ENCODE assay signal across 1 cellular context in the genomic region with DNA sequence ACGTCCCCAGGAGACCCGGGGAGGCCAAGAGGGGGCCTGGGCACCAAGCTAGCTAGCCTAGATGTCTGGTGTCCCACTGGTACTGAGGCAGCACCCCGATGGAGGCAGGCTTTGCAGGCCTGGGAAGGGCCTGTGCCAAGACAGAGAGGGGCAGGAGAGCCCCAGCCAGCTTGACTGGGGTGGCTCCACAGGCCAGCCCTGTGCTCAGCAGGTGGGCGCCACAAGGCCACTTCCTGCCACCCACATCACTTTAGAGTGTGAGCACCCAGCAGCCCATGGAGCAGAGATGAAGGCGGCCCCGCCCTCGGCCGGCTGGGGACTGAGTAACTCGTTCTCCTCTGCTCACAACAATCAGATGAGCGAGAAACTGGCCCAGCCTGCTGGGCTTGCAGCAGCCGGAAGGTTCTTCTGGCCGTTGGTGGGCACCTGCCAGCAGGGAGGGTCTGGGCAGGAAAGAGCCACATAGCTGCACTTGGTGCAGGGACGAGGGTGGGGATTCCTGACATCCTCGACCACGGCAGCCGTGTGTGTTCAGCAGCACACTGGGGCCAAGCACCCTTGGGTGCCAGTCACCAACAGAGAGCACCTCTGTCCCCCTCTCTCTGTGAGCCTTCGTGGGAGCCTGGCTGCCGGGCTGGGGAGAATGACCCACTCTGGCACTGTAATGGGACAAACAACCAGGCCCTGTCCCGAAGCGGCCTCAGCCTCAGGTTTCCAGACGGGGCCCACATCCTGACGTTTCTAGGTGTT.
TF ChIP-seq lines count a peak whose summit lies in the region.

No MANE protein-coding gene starts in this region.

TF ChIP-seq in H1, 55 proteins besides CTCF, POLR2A, EP300 and RAD21:
- TF ChIP-seq, protein P1, sequence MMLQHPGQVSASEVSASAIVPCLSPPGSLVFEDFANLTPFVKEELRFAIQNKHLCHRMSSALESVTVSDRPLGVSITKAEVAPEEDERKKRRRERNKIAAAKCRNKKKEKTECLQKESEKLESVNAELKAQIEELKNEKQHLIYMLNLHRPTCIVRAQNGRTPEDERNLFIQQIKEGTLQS (IDR thresholded peaks at IDR 0.05; ENCODE audit: insufficient read depth, low read depth, low read length): no peak
- TF ChIP-seq CHD1 (IDR thresholded peaks at IDR 0.05; ENCODE audit: low read depth, low read length): no peak
- no peak for TF ChIP-seq SIN3A (conservative IDR thresholded peaks at IDR 0.05 in 1 of 2, IDR thresholded peaks at IDR 0.05 in 1 of 2; ENCODE audit: low read depth in 1 of 2, low read length in 2 of 2)
- no peak for TF ChIP-seq BRCA1 (IDR thresholded peaks at IDR 0.05; ENCODE audit: low read depth, low read length)
- no peak for TF ChIP-seq TAF1 (IDR thresholded peaks at IDR 0.05; ENCODE audit: low read depth, low read length)
- no peak for TF ChIP-seq JUND (IDR thresholded peaks at IDR 0.05; ENCODE audit: low read length)
- TF ChIP-seq SP1 (IDR thresholded peaks at IDR 0.05; ENCODE audit: low read depth, low read length): no peak
- TF ChIP-seq SIX5 (IDR thresholded peaks at IDR 0.05; ENCODE audit: low read depth, low read length): no peak
- TF ChIP-seq GTF2F1 (IDR thresholded peaks at IDR 0.05; ENCODE audit: borderline replicate concordance, low read depth, low read length): no peak
- no peak for TF ChIP-seq RBBP5 (IDR thresholded peaks at IDR 0.05; ENCODE audit: borderline replicate concordance, low read depth, low read length)
- TF ChIP-seq KDM4A (IDR thresholded peaks at IDR 0.05; ENCODE audit: low read depth, low read length, severe bottlenecking): no peak
- no peak for TF ChIP-seq TEAD4 (IDR thresholded peaks at IDR 0.05; ENCODE audit: low read depth, low read length)
- no peak for TF ChIP-seq CEBPB (IDR thresholded peaks at IDR 0.05; ENCODE audit: low read depth, low read length)
TF ChIP-seq in H1: peak in this region for 0.
